24 cellular contexts compared by ENCODE assay signal in genomic region chr10:129744896-129745750, GRCh38.
DNase-seq lines count a peak whose midpoint lies in the region; ATAC-seq and TF ChIP-seq lines count a peak whose summit lies in the region.
"Had no signal": no experiment of that assay in that cellular context is flagged by ENCODE, and none has a peak within 500 bp of the region (broad histone marks: within the 10 kb centered on the region; RNA-seq: fewer than 3 reads in every experiment).

No MANE protein-coding gene starts in this region.

- TF ChIP-seq CTCF in endodermal cell (conservative IDR thresholded peaks at IDR 0.05), result no peak
- TF ChIP-seq CTCF in sigmoid colon (IDR thresholded peaks at IDR 0.05), result no peak

- ATAC-seq in GM18873 (IDR thresholded peaks at IDR 0.05; ENCODE audit: low FRiP score, unreplicated experiment), result no peak
- ATAC-seq: GM23338, Right ventricle myocardium inferior had no signal

- no peak overlapping the region for H3K9ac ChIP-seq in BLaER1
- H3K9ac ChIP-seq in endodermal cell (ENCODE audit: extremely low read depth, low read length, poor library complexity, severe bottlenecking), result no peak overlapping the region

- no peak overlapping the region for H3K4me3 ChIP-seq in BLaER1
- no peak overlapping the region for H3K4me3 ChIP-seq in endodermal cell (ENCODE audit: low read length)
- H3K4me3 ChIP-seq in sigmoid colon, result no peak overlapping the region
- H3K4me3 ChIP-seq: GM23338, MG63 had no signal

- H3K27me3 ChIP-seq in BLaER1 (no peaks in the 10 kb centered on the region), endodermal cell (ENCODE audit: control insufficient read depth, insufficient read depth, low read length, poor library complexity, severe bottlenecking) (no peaks in the 10 kb centered on the region), sigmoid colon (no peaks in the 10 kb centered on the region)
- H3K27me3 ChIP-seq: MG63 had no signal

- no peak overlapping the region for H3K27ac Mint-ChIP-seq in endodermal cell
- H3K27ac Mint-ChIP-seq: B cell, GM23338, IgD-negative memory B cell had no signal

- no peak for TF ChIP-seq POLR2A in sigmoid colon (IDR thresholded peaks at IDR 0.05)

- peaks cover 36% of the 10 kb centered on the region for H3K9me3 ChIP-seq in BLaER1
- H3K9me3 ChIP-seq in endodermal cell (ENCODE audit: control insufficient read depth, low read length), result peaks cover 14% of the 10 kb centered on the region
- peaks cover 4 to 26% (median 6%) of the 10 kb centered on the region in 4 donors for H3K9me3 ChIP-seq in sigmoid colon
- H3K9me3 ChIP-seq: Caco-2, MG63 had no signal

- peaks cover 25% of the 10 kb centered on the region for H3K9me3 Mint-ChIP-seq in endodermal cell

- peak; percentile 28 for DNase-seq in activated CD8-positive, alpha-beta memory T cell treated with anti-CD3 and anti-CD28 coated beads for 24 hours
- DNase-seq in activated CD8-positive, alpha-beta memory T cell treated with anti-CD3 and anti-CD28 coated beads, Interleukin-2, amount 50 U/mL, for 48 hours, result no peak
- DNase-seq in endodermal cell (peak; percentile 27), sigmoid colon (peak; percentile 40), GM19238 (ENCODE audit: insufficient read length, low spot score) (no peak)
- DNase-seq: CD4-positive, CD25-positive, alpha-beta regulatory T cell; DMS153; GF-D8; HCEC 1CT; Kasumi-1; MG63; NCI-H1048; NCI-H1436; NCI-H2081; NCI-H510A; NCI-H748 treated with DMSO at 0.1 percent for 48 hours; NK-92 treated with Interleukin-12 subunit alpha and Interleukin-12 subunit beta, amount 100 ng/mL, for 24 hours had no signal

- no peak for TF ChIP-seq EP300 in sigmoid colon (IDR thresholded peaks at IDR 0.05)

- H3K27ac ChIP-seq in BLaER1 (no peak overlapping the region), endodermal cell (ENCODE audit: low read depth, low read length) (no peak overlapping the region), sigmoid colon (no peak overlapping the region)

- no peak overlapping the region for H3K4me3 Mint-ChIP-seq in endodermal cell
- H3K4me3 Mint-ChIP-seq: B cell; CD4-positive, CD25-positive, alpha-beta regulatory T cell; GM23338; IgD-negative memory B cell had no signal

- H3K4me1 ChIP-seq in BLaER1, result peaks cover 14% of the 10 kb centered on the region
- H3K4me1 ChIP-seq in endodermal cell (ENCODE audit: control insufficient read depth, insufficient read depth, low read length), result no peaks in the 10 kb centered on the region
- H3K4me1 ChIP-seq in sigmoid colon, result no peaks in the 10 kb centered on the region
- H3K4me1 ChIP-seq: Caco-2 had no signal

- H3K36me3 ChIP-seq in BLaER1, result peaks cover 66% of the 10 kb centered on the region
- no peaks in the 10 kb centered on the region for H3K36me3 ChIP-seq in endodermal cell (ENCODE audit: control insufficient read depth, insufficient read depth, low read length)
- H3K36me3 ChIP-seq in sigmoid colon, result no peaks in the 10 kb centered on the region
- H3K36me3 ChIP-seq: MG63 had no signal

- no peaks in the 10 kb centered on the region for H4K20me1 ChIP-seq in BLaER1

- WGBS in endodermal cell (ENCODE audit: insufficient coverage in 1 of 2, insufficient read length in 1 of 2), 2 experiments, result 92% methylated on average over 2 to 18 of the region's 18 CpGs
- WGBS in sigmoid colon, 2 donors, result 95% methylated on average over 18 of the region's 18 CpGs

- H3K36me3 Mint-ChIP-seq in endodermal cell (ENCODE audit: low read depth), result peaks cover 23% of the 10 kb centered on the region

- no peaks in the 10 kb centered on the region for H3K27me3 Mint-ChIP-seq in endodermal cell (ENCODE audit: insufficient read depth)
- H3K27me3 Mint-ChIP-seq: B cell; CD4-positive, CD25-positive, alpha-beta regulatory T cell; IgD-negative memory B cell had no signal

- intact Hi-C loops in sigmoid colon (cut with DNase I), result no loop called here

- H3K4me1 Mint-ChIP-seq in endodermal cell, result no peaks in the 10 kb centered on the region
- H3K4me1 Mint-ChIP-seq: B cell; CD4-positive, CD25-positive, alpha-beta regulatory T cell; GM23338; IgD-negative memory B cell had no signal

- peak overlapping the region; percentile 18; the same call in 1 of the 2 replicates for H3K4me2 ChIP-seq in BLaER1
- H3K4me2 ChIP-seq: GM23338 had no signal

Comparison
In these comparisons a context has a peak if more than half of its experiments do, and no peak if none do; other contexts are left out.
1. DNase-seq: peak in activated CD8-positive, alpha-beta memory T cell treated with anti-CD3 and anti-CD28 coated beads for 24 hours (single experiment), endodermal cell (single experiment) and sigmoid colon (single experiment); none in activated CD8-positive, alpha-beta memory T cell treated with anti-CD3 and anti-CD28 coated beads, Interleukin-2, amount 50 U/mL, for 48 hours (single experiment) and GM19238 (single experiment).